Comparison of ENCODE assay signal across 21 cellular contexts in genomic region chr12:51127050-51127729, GRCh38. TPM values are rescaled to one million over a fixed set of nuclear protein-coding genes. Genes with fewer than 3 reads are reported as not detected.
DNase-seq lines count a peak whose midpoint lies in the region; ATAC-seq and TF ChIP-seq lines count a peak whose summit lies in the region.
"Had no signal": no experiment of that assay in that cellular context is flagged by ENCODE, and none has a peak within 500 bp of the region (broad histone marks: within the 10 kb centered on the region; RNA-seq: fewer than 3 reads in every experiment).

No MANE protein-coding gene starts in this region.

- H3K4me1 ChIP-seq in CD4-positive, CD25-positive, alpha-beta regulatory T cell (ENCODE audit: control insufficient read depth, insufficient read depth, low read length, poor library complexity, severe bottlenecking), result no peaks in the 10 kb centered on the region
- H3K4me1 ChIP-seq in IMR-90 (ENCODE audit: control insufficient read depth, insufficient read depth, low read length), result peaks cover 3% of the 10 kb centered on the region
- no peaks in the 10 kb centered on the region for H3K4me1 ChIP-seq in mesendoderm (ENCODE audit: control insufficient read depth, low read depth, low read length)
- H3K4me1 ChIP-seq: prostate gland had no signal

- H3K27me3 ChIP-seq in CD4-positive, CD25-positive, alpha-beta regulatory T cell (ENCODE audit: control insufficient read depth, insufficient read depth, low read length), result no peaks in the 10 kb centered on the region
- no peaks in the 10 kb centered on the region for H3K27me3 ChIP-seq in IMR-90 (ENCODE audit: control insufficient read depth, insufficient read depth, low read length)
- H3K27me3 ChIP-seq in mesendoderm (ENCODE audit: insufficient read depth, low read length, poor library complexity), result no peaks in the 10 kb centered on the region

- H3K9ac ChIP-seq in IMR-90 (ENCODE audit: low read depth, low read length), result no peak overlapping the region
- no peak overlapping the region for H3K9ac ChIP-seq in mesendoderm (ENCODE audit: low read length)

- H2BK5ac ChIP-seq in IMR-90 (ENCODE audit: low read depth, low read length, poor library complexity, severe bottlenecking) (no peak overlapping the region), mesendoderm (ENCODE audit: low read length) (no peak overlapping the region)

- H3K18ac ChIP-seq in IMR-90 (ENCODE audit: low read depth, low read length) (peak overlapping the region; percentile 41; the same call in 1 of the 2 replicates), mesendoderm (ENCODE audit: low read length) (no peak overlapping the region)

- no peaks in the 10 kb centered on the region for H3K27me3 Mint-ChIP-seq in CD4-positive, CD25-positive, alpha-beta regulatory T cell
- H3K27me3 Mint-ChIP-seq in central memory CD8-positive, alpha-beta T cell, result no peaks in the 10 kb centered on the region
- H3K27me3 Mint-ChIP-seq in WTC11 (ENCODE audit: low read depth), result no peaks in the 10 kb centered on the region; the same call in 1 of the 2 replicates
- no peaks in the 10 kb centered on the region for H3K27me3 Mint-ChIP-seq in activated CD8-positive, alpha-beta memory T cell treated with anti-CD3 and anti-CD28 coated beads, Interleukin-2, amount 10 ng/mL, durations not matched to agents 7 days and 5 days
- H3K27me3 Mint-ChIP-seq: effector memory CD8-positive, alpha-beta T cell had no signal

- H3K79me2 ChIP-seq in mesendoderm (ENCODE audit: control insufficient read depth, insufficient read depth, low read length), result no peaks in the 10 kb centered on the region

- no CpG with 5 or more reads among the region's 2 CpGs for WGBS in IMR-90 (ENCODE audit: extremely low coverage in 2 of 2, insufficient read length in 1 of 2), 2 experiments
- WGBS in mesendoderm (ENCODE audit: extremely low coverage, insufficient coverage, low lambda C conversion rate), result no CpG with 5 or more reads among the region's 2 CpGs

- peak overlapping the region; percentile 18; the same call in 1 of the 2 replicates for H2AK5ac ChIP-seq in IMR-90 (ENCODE audit: low read depth, low read length)
- H2AK5ac ChIP-seq in mesendoderm (ENCODE audit: low read length), result no peak overlapping the region

- H4K91ac ChIP-seq in IMR-90 (ENCODE audit: insufficient read depth, low read depth, low read length), result no peak overlapping the region

- in situ Hi-C loops in IMR-90 (cut with MboI; ENCODE audit: low sequenced_read_pairs), result no loop called here

- no peak for DNase-seq in CD4-positive, CD25-positive, alpha-beta regulatory T cell
- peak; percentile 34 for DNase-seq in IMR-90
- no peak for DNase-seq in central memory CD8-positive, alpha-beta T cell (ENCODE audit: low spot score in 2 of 2)
- peak; percentile 7 for DNase-seq in mesendoderm
- no peak for DNase-seq in T1000 (lab: John Stamatoyannopoulos, UW)
- no peak for DNase-seq in WTC11 (ENCODE audit: low spot score)
- no peak for DNase-seq in DMS114 treated with DMSO at 0.1 percent for 48 hours (lab: John Stamatoyannopoulos, UW; ENCODE audit: unreplicated experiment)
- no peak for DNase-seq in activated CD8-positive, alpha-beta memory T cell treated with anti-CD3 and anti-CD28 coated beads, Interleukin-2, amount 10 ng/mL, durations not matched to agents 7 days and 5 days
- DNase-seq: activated CD8-positive, alpha-beta memory T cell treated with anti-CD3 and anti-CD28 coated beads, Interleukin-2, amount 50 U/mL, for 4 hours; activated naive CD4-positive, alpha-beta T cell treated with Interleukin-2 at 50 U/mL for 16 hours; central memory CD4-positive, alpha-beta T cell; COR-L47; effector memory CD8-positive, alpha-beta T cell; Kasumi-1; left ventricle myocardium superior; NCI-H1436 treated with DMSO at 0.1 percent for 48 hours; NCI-H446; stimulated activated CD4-positive, alpha-beta T cell treated with anti-CD3 and anti-CD28 coated beads, Interleukin-15, amount 100 ng/mL, for 24 hours; stimulated activated naive CD8-positive, alpha-beta T cell treated with anti-CD3 and anti-CD28 coated beads, Interleukin-15, Interleukin-2, amounts not matched to agents 100 U/mL and 50 U/mL, for 24 hours had no signal

- H3K4ac ChIP-seq in IMR-90 (ENCODE audit: low read depth, low read length), result 0 out of 2 replicates have a peak overlapping the region, but pooled peaks have one; percentile 33
- H3K4ac ChIP-seq in mesendoderm (ENCODE audit: low read depth, low read length), result no peak overlapping the region

- no TSS peak for BruUV-seq in IMR-90 (replicated peaks; lab: Mats Ljungman, UMichigan)

- no peak overlapping the region for H3K56ac ChIP-seq in IMR-90 (ENCODE audit: extremely low read depth, insufficient read depth, low read length)
- H3K56ac ChIP-seq in mesendoderm (ENCODE audit: low read length), result no peak overlapping the region

- peaks cover 19 to 29% (median 21%) of the 10 kb centered on the region in 4 donors for H3K4me1 Mint-ChIP-seq in CD4-positive, CD25-positive, alpha-beta regulatory T cell
- peaks cover 8% of the 10 kb centered on the region for H3K4me1 Mint-ChIP-seq in central memory CD8-positive, alpha-beta T cell
- 0 out of 2 replicates have a peak, but pooled peaks cover 6% of the 10 kb centered on the region for H3K4me1 Mint-ChIP-seq in WTC11
- H3K4me1 Mint-ChIP-seq in activated CD8-positive, alpha-beta memory T cell treated with anti-CD3 and anti-CD28 coated beads, Interleukin-2, amount 10 ng/mL, durations not matched to agents 7 days and 5 days, result peaks cover 3% of the 10 kb centered on the region

- no peak overlapping the region for H2BK15ac ChIP-seq in IMR-90 (ENCODE audit: low read depth, low read length)
- H2BK15ac ChIP-seq in mesendoderm (replicated peaks; ENCODE audit: low read depth), result no peak overlapping the region

- peak overlapping the region; percentile 27 for H3K14ac ChIP-seq in IMR-90 (replicated peaks; ENCODE audit: low read depth, low read length)

- H3K4me3 Mint-ChIP-seq in CD4-positive, CD25-positive, alpha-beta regulatory T cell, result no peak overlapping the region
- no peak overlapping the region for H3K4me3 Mint-ChIP-seq in central memory CD8-positive, alpha-beta T cell
- H3K4me3 Mint-ChIP-seq in WTC11, result no peak overlapping the region
- no peak overlapping the region for H3K4me3 Mint-ChIP-seq in activated CD8-positive, alpha-beta memory T cell treated with anti-CD3 and anti-CD28 coated beads, Interleukin-2, amount 10 ng/mL, durations not matched to agents 7 days and 5 days
- H3K4me3 Mint-ChIP-seq: effector memory CD8-positive, alpha-beta T cell; T-helper 1 cell treated with Interleukin-12 subunit alpha and Interleukin-12 subunit beta and Interleukin-4 antibody, amounts not matched to agents 30 μg/mL and 1 μg/mL, for 36 hours had no signal

- POLR2A ChIA-PET in IMR-90 (lab: Charles Lee; ENCODE audit: unreplicated experiment), result no interaction called here
- POLR2A ChIA-PET in WTC11 (lab: Charles Lee), result no interaction called here

- H3K27ac ChIP-seq in CD4-positive, CD25-positive, alpha-beta regulatory T cell (ENCODE audit: insufficient read depth, low read length, poor library complexity, severe bottlenecking), result no peak overlapping the region
- H3K27ac ChIP-seq in IMR-90 (ENCODE audit: insufficient read depth, low read length) (no peak overlapping the region), mesendoderm (ENCODE audit: low read depth, low read length) (no peak overlapping the region)
- H3K27ac ChIP-seq: prostate gland had no signal

- no peak overlapping the region for H4K8ac ChIP-seq in IMR-90 (ENCODE audit: low read depth in 2 of 2, low read length in 2 of 2)
- no peak overlapping the region for H4K8ac ChIP-seq in mesendoderm (ENCODE audit: low read depth, low read length)

- TF ChIP-seq RAD21 in IMR-90 (IDR thresholded peaks at IDR 0.05; ENCODE audit: low read length), result no peak

- dilution Hi-C loops in IMR-90 (cut with HindIII; ENCODE audit: low sequenced_read_pairs, unreplicated experiment), result no loop called here

- no peak overlapping the region for H2AK9ac ChIP-seq in IMR-90 (replicated peaks; ENCODE audit: low read depth, low read length, poor library complexity)

- ATAC-seq in CD4-positive, CD25-positive, alpha-beta regulatory T cell (ENCODE audit: low read depth in 2 of 2), result no peak
- ATAC-seq in IMR-90 (ENCODE audit: low read depth), result peak; percentile 62; the same call in 1 of the 2 replicates
- ATAC-seq in central memory CD8-positive, alpha-beta T cell (replicated peaks; ENCODE audit: extremely low read depth, poor library complexity, severe bottlenecking), result no peak
- ATAC-seq in WTC11, result no peak
- no peak for ATAC-seq in activated CD8-positive, alpha-beta memory T cell treated with anti-CD3 and anti-CD28 coated beads, Interleukin-2, amount 10 ng/mL, durations not matched to agents 7 days and 5 days
- ATAC-seq: effector memory CD8-positive, alpha-beta T cell; left ventricle myocardium superior; stimulated activated naive CD8-positive, alpha-beta T cell treated with anti-CD3 and anti-CD28 coated beads, Interleukin-15, Interleukin-2, amounts not matched to agents 100 U/mL and 50 U/mL, for 24 hours had no signal

- H3K23ac ChIP-seq in IMR-90 (ENCODE audit: low read depth, low read length), result no peak overlapping the region
- no peak overlapping the region for H3K23ac ChIP-seq in mesendoderm (ENCODE audit: low read length)

- peaks cover 2% of the 10 kb centered on the region for H3K36me3 ChIP-seq in CD4-positive, CD25-positive, alpha-beta regulatory T cell (ENCODE audit: control insufficient read depth, insufficient read depth, low read length)
- peaks cover 6% of the 10 kb centered on the region; the same call in 1 of the 2 replicates for H3K36me3 ChIP-seq in IMR-90 (ENCODE audit: control insufficient read depth, insufficient read depth, low read length)
- no peaks in the 10 kb centered on the region for H3K36me3 ChIP-seq in mesendoderm (ENCODE audit: control insufficient read depth, insufficient read depth, low read length)
- H3K36me3 ChIP-seq: prostate gland had no signal

- H2AFZ ChIP-seq in IMR-90 (replicated peaks; ENCODE audit: low read length, poor library complexity), result no peak overlapping the region

- H3K27ac Mint-ChIP-seq in CD4-positive, CD25-positive, alpha-beta regulatory T cell, result peak overlapping the region in 2 of 3 donors; percentile 27 to 48
- peak overlapping the region; percentile 13 for H3K27ac Mint-ChIP-seq in central memory CD8-positive, alpha-beta T cell (ENCODE audit: low read depth)
- H3K27ac Mint-ChIP-seq in WTC11, result no peak overlapping the region
- H3K27ac Mint-ChIP-seq in activated CD8-positive, alpha-beta memory T cell treated with anti-CD3 and anti-CD28 coated beads, Interleukin-2, amount 10 ng/mL, durations not matched to agents 7 days and 5 days, result no peak overlapping the region
- H3K27ac Mint-ChIP-seq: effector memory CD8-positive, alpha-beta T cell; T-helper 1 cell treated with Interleukin-12 subunit alpha and Interleukin-12 subunit beta and Interleukin-4 antibody, amounts not matched to agents 30 μg/mL and 1 μg/mL, for 36 hours had no signal

- no peaks in the 10 kb centered on the region for H3K9me3 ChIP-seq in CD4-positive, CD25-positive, alpha-beta regulatory T cell (ENCODE audit: control insufficient read depth in 2 of 2, low read length in 2 of 2)
- H3K9me3 ChIP-seq in IMR-90 (ENCODE audit: control insufficient read depth, insufficient read depth, low read length), result no peaks in the 10 kb centered on the region
- H3K9me3 ChIP-seq: prostate gland had no signal

- no peak overlapping the region for H2BK20ac ChIP-seq in IMR-90 (ENCODE audit: low read depth, low read length)

- CTCF ChIA-PET in IMR-90 (lab: Yijun Ruan, JAX), result interaction anchor here (0.6 kb wide), 1 partner anchor 362 kb away, joined by 4 read pairs; no protein-coding TSS in a partner anchor
- CTCF ChIA-PET in WTC11 (lab: Charles Lee), result no interaction called here
- CTCF ChIA-PET in activated CD8-positive, alpha-beta memory T cell treated with anti-CD3 and anti-CD28 coated beads, Interleukin-2, amount 10 ng/mL, durations not matched to agents 7 days and 5 days (lab: Charles Lee), result no interaction called here

- H4K5ac ChIP-seq in IMR-90 (ENCODE audit: low read depth, low read length) (no peak overlapping the region; the same call in 1 of the 2 replicates), mesendoderm (ENCODE audit: low read length) (no peak overlapping the region)

- H3K9me1 ChIP-seq in IMR-90 (ENCODE audit: insufficient read depth, low read length), result peaks cover 8% of the 10 kb centered on the region

- TF ChIP-seq CTCF in IMR-90 (conservative IDR thresholded peaks at IDR 0.05; ENCODE audit: low read depth, low read length) (no peak), WTC11 (IDR thresholded peaks at IDR 0.05) (no peak)

- H2BK120ac ChIP-seq in IMR-90 (ENCODE audit: low read depth, low read length) (peak overlapping the region; percentile 24; the same call in 1 of the 2 replicates), mesendoderm (ENCODE audit: low read depth, low read length) (no peak overlapping the region)

- peaks cover 10% of the 10 kb centered on the region for H3K36me3 Mint-ChIP-seq in CD4-positive, CD25-positive, alpha-beta regulatory T cell
- H3K36me3 Mint-ChIP-seq in central memory CD8-positive, alpha-beta T cell (ENCODE audit: insufficient read depth), result peaks cover 10% of the 10 kb centered on the region
- H3K36me3 Mint-ChIP-seq in WTC11, result peaks cover 5% of the 10 kb centered on the region
- peaks cover 11% of the 10 kb centered on the region for H3K36me3 Mint-ChIP-seq in activated CD8-positive, alpha-beta memory T cell treated with anti-CD3 and anti-CD28 coated beads, Interleukin-2, amount 10 ng/mL, durations not matched to agents 7 days and 5 days

- no peak for TF ChIP-seq POLR2A in IMR-90 (IDR thresholded peaks at IDR 0.05; ENCODE audit: low read depth, low read length)

- intact Hi-C loops in IMR-90 (cut with micrococcal nuclease), result loop anchor here (5.0 kb wide), 1 partner anchor 45 kb away; the partner anchor contains the start of gene TFCP2

- H3K9me3 Mint-ChIP-seq in CD4-positive, CD25-positive, alpha-beta regulatory T cell, result no peaks in the 10 kb centered on the region
- H3K9me3 Mint-ChIP-seq in central memory CD8-positive, alpha-beta T cell, result no peaks in the 10 kb centered on the region
- no peaks in the 10 kb centered on the region for H3K9me3 Mint-ChIP-seq in WTC11
- no peaks in the 10 kb centered on the region for H3K9me3 Mint-ChIP-seq in activated CD8-positive, alpha-beta memory T cell treated with anti-CD3 and anti-CD28 coated beads, Interleukin-2, amount 10 ng/mL, durations not matched to agents 7 days and 5 days (ENCODE audit: low read depth)
- H3K9me3 Mint-ChIP-seq: effector memory CD8-positive, alpha-beta T cell; T-helper 1 cell treated with Interleukin-12 subunit alpha and Interleukin-12 subunit beta and Interleukin-4 antibody, amounts not matched to agents 30 μg/mL and 1 μg/mL, for 36 hours had no signal

- peaks cover 4 to 17% of the 10 kb centered on the region in 2 experiments; a peak in 1 of 4 replicates for H3K79me1 ChIP-seq in IMR-90 (ENCODE audit: low read depth in 1 of 2, low read length in 2 of 2)
- no peaks in the 10 kb centered on the region for H3K79me1 ChIP-seq in mesendoderm (ENCODE audit: low read length)

- no peak overlapping the region for H3K4me3 ChIP-seq in CD4-positive, CD25-positive, alpha-beta regulatory T cell (ENCODE audit: low read depth, low read length)
- H3K4me3 ChIP-seq in IMR-90 (ENCODE audit: insufficient read depth, low read depth, low read length), result no peak overlapping the region
- H3K4me3 ChIP-seq in mesendoderm (ENCODE audit: low read length), result no peak overlapping the region
- H3K4me3 ChIP-seq: prostate gland had no signal

- H4K20me1 ChIP-seq in IMR-90 (ENCODE audit: insufficient read depth, low read length), result 0 out of 2 replicates have a peak, but pooled peaks cover 3% of the 10 kb centered on the region

- H3K4me2 ChIP-seq in IMR-90 (ENCODE audit: low read depth, low read length) (no peak overlapping the region; the same call in 1 of the 2 replicates), mesendoderm (ENCODE audit: low read length) (no peak overlapping the region)

RNA-seq across cellular contexts. Expression of gene CSRNP2, which starts 43.8 kb away (rescaled TPM):
- 32.8 TPM for total RNA-seq in CD4-positive, CD25-positive, alpha-beta regulatory T cell
- polyA plus RNA-seq in CD4-positive, CD25-positive, alpha-beta regulatory T cell, result 1 to 10 TPM; 1.7 to 5.7 (median 4.0) TPM
- total RNA-seq in IMR-90 (2012; rRNA removed) (14.0 and 16.7 TPM in 2 replicates), WTC11 (2021) (33.7 to 36.1 TPM (median 34.2 TPM) in 3 replicates)
- polyA plus RNA-seq in IMR-90 (2012; rRNA removed), result 21.7 and 22.2 TPM in 2 replicates
- polyA plus RNA-seq in IMR-90 (2012; cell fraction: cytosol; rRNA removed), result 13.7 and 15.6 TPM in 2 replicates
- polyA plus RNA-seq in IMR-90 (2012; cell fraction: nucleus; rRNA removed; ENCODE audit: low replicate concordance), result 26.4 and 49.4 TPM in 2 replicates
- polyA plus RNA-seq in mesendoderm (2013, experiment 1 of 2), result 15.0 TPM
- polyA plus RNA-seq in mesendoderm (2013, experiment 2 of 2), result 14.9 TPM
- 10 to 100 TPM; 17.7 to 20.4 TPM for total RNA-seq in activated CD8-positive, alpha-beta memory T cell treated with anti-CD3 and anti-CD28 coated beads, Interleukin-2, amount 10 ng/mL, durations not matched to agents 7 days and 5 days

RNA-seq across cellular contexts. Expression of gene TFCP2, which starts 45.7 kb away (rescaled TPM):
- total RNA-seq in CD4-positive, CD25-positive, alpha-beta regulatory T cell, result 24.9 TPM
- 10 to 100 TPM in 3 of 4 donors, 1 to 10 TPM in 1; 9.0 to 12.2 (median 11.2) TPM for polyA plus RNA-seq in CD4-positive, CD25-positive, alpha-beta regulatory T cell
- total RNA-seq in IMR-90 (2012; rRNA removed), result 10.0 and 13.3 TPM in 2 replicates
- 13.8 and 15.4 TPM in 2 replicates for polyA plus RNA-seq in IMR-90 (2012; rRNA removed)
- 4.6 and 9.0 TPM in 2 replicates for polyA plus RNA-seq in IMR-90 (2012; cell fraction: cytosol; rRNA removed)
- polyA plus RNA-seq in IMR-90 (2012; cell fraction: nucleus; rRNA removed; ENCODE audit: low replicate concordance), result 3.1 and 19.2 TPM in 2 replicates
- polyA plus RNA-seq in mesendoderm (2013, experiment 1 of 2), result 31.9 TPM
- polyA plus RNA-seq in mesendoderm (2013, experiment 2 of 2), result 32.5 TPM
- total RNA-seq in WTC11 (2021), result 35.4 to 37.8 TPM (median 37.4 TPM) in 3 replicates
- 10 to 100 TPM; 34.7 to 40.5 TPM for total RNA-seq in activated CD8-positive, alpha-beta memory T cell treated with anti-CD3 and anti-CD28 coated beads, Interleukin-2, amount 10 ng/mL, durations not matched to agents 7 days and 5 days

Comparison
In these comparisons a context has a peak if more than half of its experiments do, and no peak if none do; other contexts are left out.
1. DNase-seq: peak in IMR-90 (single experiment) and mesendoderm (single experiment); none in CD4-positive, CD25-positive, alpha-beta regulatory T cell (0 of 3), central memory CD8-positive, alpha-beta T cell (0 of 2), T1000 (single experiment), WTC11 (single experiment), DMS114 treated with DMSO at 0.1 percent for 48 hours (single experiment) and activated CD8-positive, alpha-beta memory T cell treated with anti-CD3 and anti-CD28 coated beads, Interleukin-2, amount 10 ng/mL, durations not matched to agents 7 days and 5 days (single experiment).
2. H3K27ac Mint-ChIP-seq: peak in CD4-positive, CD25-positive, alpha-beta regulatory T cell (2 of 3) and central memory CD8-positive, alpha-beta T cell (single experiment); none in WTC11 (single experiment) and activated CD8-positive, alpha-beta memory T cell treated with anti-CD3 and anti-CD28 coated beads, Interleukin-2, amount 10 ng/mL, durations not matched to agents 7 days and 5 days (single experiment).